16 cellular contexts compared by ENCODE assay signal in genomic region chr7:80636709-80637108, GRCh38. TPM values are rescaled to one million over a fixed set of nuclear protein-coding genes. Genes with fewer than 3 reads are reported as not detected.
"Had no signal": no experiment of that assay in that cellular context is flagged by ENCODE, and none has a peak within 500 bp of the region (broad histone marks: within the 10 kb centered on the region; RNA-seq: fewer than 3 reads in every experiment).

No MANE protein-coding gene starts in this region.

- ATAC-seq: naive thymus-derived CD4-positive, alpha-beta T cell had no signal

- H3K4me3 ChIP-seq: cardiac muscle cell, dorsolateral prefrontal cortex, tibial nerve had no signal

- H3K9ac ChIP-seq: parathyroid adenoma had no signal

- DNase-seq: activated CD4-positive, alpha-beta memory T cell treated with anti-CD3 and anti-CD28 coated beads, Interleukin-2, amount 10 ng/mL, durations not matched to agents 7 days and 5 days; activated CD4-positive, alpha-beta T cell treated with anti-CD3 and anti-CD28 coated beads for 4 hours; activated effector memory CD4-positive, alpha-beta T cell treated with anti-CD3 and anti-CD28 coated beads, Interleukin-2, amount 50 U/mL, for 16 hours; activated T-cell treated with anti-CD3 and anti-CD28 coated beads, Interleukin-2, amount 50 U/mL, for 48 hours; dorsolateral prefrontal cortex; endodermal cell; erythroblast; kidney glomerular epithelial cell; naive thymus-derived CD4-positive, alpha-beta T cell; stimulated activated CD4-positive, alpha-beta T cell treated with anti-CD3 and anti-CD28 coated beads, Interleukin-4, amount 100 ng/mL, for 24 hours; stimulated activated naive CD4-positive, alpha-beta T cell; substantia nigra; T-helper 2 cell had no signal

- H3K79me2 ChIP-seq: parathyroid adenoma had no signal

- H2AFZ ChIP-seq: parathyroid adenoma had no signal

- H3K4me1 ChIP-seq: parathyroid adenoma had no signal

- H3K27ac ChIP-seq: cardiac muscle cell, dorsolateral prefrontal cortex, parathyroid adenoma had no signal

- H3K36me3 ChIP-seq: cardiac muscle cell, tibial nerve had no signal

- H3K27me3 ChIP-seq: cardiac muscle cell, dorsolateral prefrontal cortex, tibial nerve had no signal

RNA-seq across cellular contexts. Expression of gene CD36, which starts 1.7 kb away (rescaled TPM):
- total RNA-seq: activated CD4-positive, alpha-beta memory T cell treated with anti-CD3 and anti-CD28 coated beads, Interleukin-2, amount 10 ng/mL, durations not matched to agents 7 days and 5 days had no signal
